In genomic region chr12:114625294-114625851, GRCh38 we compare ENCODE assay signal across 8 cellular contexts. TPM values are rescaled to one million over a fixed set of nuclear protein-coding genes. Genes with fewer than 3 reads are reported as not detected.
DNase-seq lines count a peak whose midpoint lies in the region; ATAC-seq and TF ChIP-seq lines count a peak whose summit lies in the region.

No MANE protein-coding gene starts in this region.

- H3K4me1 ChIP-seq in HCT116 (ENCODE audit: control insufficient read depth in 1 of 2, insufficient read depth in 2 of 2, low read length in 2 of 2) (peaks cover 12 to 18% of the 10 kb centered on the region in 2 experiments; a peak in 3 of 4 replicates), Panc1 (ENCODE audit: control insufficient read depth, insufficient read depth, low read length) (no peaks in the 10 kb centered on the region), mesendoderm (ENCODE audit: control insufficient read depth, low read depth, low read length) (no peaks in the 10 kb centered on the region), uterus (no peaks in the 10 kb centered on the region)

- H3K27ac ChIP-seq in HCT116 (ENCODE audit: low read depth, low read length) (no peak overlapping the region), Panc1 (ENCODE audit: low read length) (no peak overlapping the region), mesendoderm (ENCODE audit: low read depth, low read length) (no peak overlapping the region), uterus (no peak overlapping the region)

- H2BK120ac ChIP-seq in mesendoderm (ENCODE audit: low read depth, low read length) = no peak overlapping the region

- no peaks in the 10 kb centered on the region for H3K79me1 ChIP-seq in mesendoderm (ENCODE audit: low read length)

- ATAC-seq in HCT116 (peak; percentile 89), Panc1 (peak; percentile 83; the same call in 1 of the 2 replicates), GM19328 (IDR thresholded peaks at IDR 0.05; ENCODE audit: unreplicated experiment) (no peak)

- no peak overlapping the region for H3K9ac ChIP-seq in HCT116 (ENCODE audit: low read length)
- H3K9ac ChIP-seq in mesendoderm (ENCODE audit: low read length) = no peak overlapping the region

- no peaks in the 10 kb centered on the region for H4K20me1 ChIP-seq in HCT116 (ENCODE audit: insufficient read depth)

- RAD21 ChIA-PET in HCT116 (lab: Charles Lee; ENCODE audit: low non-redundant PET in 1 of 2, low total read pairs in 2 of 2, uncharacterized antibody in 2 of 2, unreplicated experiment in 2 of 2) = interaction anchor here in 1 of 2 experiments (1.4 kb wide), 1 partner anchor 11 kb away, joined by 3 read pairs; no protein-coding TSS in a partner anchor

- in situ Hi-C loops in Panc1 (cut with HindIII; ENCODE audit: low pct_unique_long_range_greater_than_20kb, low sequenced_read_pairs) = no loop called here

- no peak overlapping the region for H4K8ac ChIP-seq in mesendoderm (ENCODE audit: low read depth, low read length)

- TF ChIP-seq CTCF in HCT116 (IDR thresholded peaks at IDR 0.05 in 2 of 3, conservative IDR thresholded peaks at IDR 0.05 in 1 of 3; ENCODE audit: borderline replicate concordance in 1 of 3, insufficient read depth in 1 of 3, low read depth in 2 of 3, low read length in 2 of 3) = peak; percentile 73 to 89 (median 87)
- TF ChIP-seq CTCF in Panc1 (IDR thresholded peaks at IDR 0.05) = peak; percentile 89
- TF ChIP-seq CTCF in uterus (IDR thresholded peaks at IDR 0.05) = peak; percentile 22 to 40 (median 32)

- H3K4me2 ChIP-seq in HCT116 (ENCODE audit: low read length) (no peak overlapping the region), mesendoderm (ENCODE audit: low read length) (no peak overlapping the region)

- H2AK5ac ChIP-seq in mesendoderm (ENCODE audit: low read length) = no peak overlapping the region

- H2BK5ac ChIP-seq in mesendoderm (ENCODE audit: low read length) = no peak overlapping the region

- no peak overlapping the region for H2AFZ ChIP-seq in HCT116 (ENCODE audit: low read depth, low read length, poor library complexity, severe bottlenecking)

- H2BK15ac ChIP-seq in mesendoderm (replicated peaks; ENCODE audit: low read depth) = no peak overlapping the region

- H3K4me3 ChIP-seq in HCT116 (replicated peaks in 1 of 2; ENCODE audit: low read depth in 1 of 2, low read length in 2 of 2) (no peak overlapping the region), Panc1 (ENCODE audit: low read depth in 2 of 2, low read length in 2 of 2) (no peak overlapping the region), mesendoderm (ENCODE audit: low read length) (no peak overlapping the region), uterus (no peak overlapping the region)

- no TSS peak for BruUV-seq in HCT116 (replicated peaks; lab: Mats Ljungman, UMichigan)
- no TSS peak for BruUV-seq in Panc1 (replicated peaks; lab: Mats Ljungman, UMichigan)

- no peaks in the 10 kb centered on the region for H3K9me2 ChIP-seq in HCT116 (ENCODE audit: insufficient read depth)

- no peak overlapping the region for H3K18ac ChIP-seq in mesendoderm (ENCODE audit: low read length)

- no peak overlapping the region for H3K4ac ChIP-seq in mesendoderm (ENCODE audit: low read depth, low read length)

- H3K79me2 ChIP-seq in HCT116 (ENCODE audit: insufficient read depth, low read length) (no peaks in the 10 kb centered on the region), mesendoderm (ENCODE audit: control insufficient read depth, insufficient read depth, low read length) (no peaks in the 10 kb centered on the region)

- H3K56ac ChIP-seq in mesendoderm (ENCODE audit: low read length) = no peak overlapping the region

- peak; percentile 65 for DNase-seq in DMS53 (lab: John Stamatoyannopoulos, UW)
- peak; percentile 52 for DNase-seq in HCT116 (ENCODE audit: low read depth, low spot score)
- peak; percentile 15 for DNase-seq in Panc1 (ENCODE audit: low read depth, low spot score)
- DNase-seq in brain pericyte (ENCODE audit: low read depth, low spot score) = peak; percentile 29
- DNase-seq in mesendoderm = peak; percentile 78
- peak in 1 of 2 donors; percentile 18 for DNase-seq in uterus
- DNase-seq in SKM-1 treated with dmso at 0.1 percent for 144 hours (lab: John Stamatoyannopoulos, UW; ENCODE audit: unreplicated experiment) = no peak

- CTCF ChIA-PET in HCT116 (lab: Charles Lee) (interaction anchor here (0.7 to 3.0 kb wide), 9 partner anchors 9 to 645 kb away, joined by 3 to 21 read pairs (median 6); partner anchors contain the start of gene TBX3), Panc1 (lab: Charles Lee) (interaction anchor here (0.7 kb wide), 1 partner anchor 1284 kb away, joined by 4 read pairs; no protein-coding TSS in a partner anchor)

- no peak overlapping the region for H3K23ac ChIP-seq in mesendoderm (ENCODE audit: low read length)

- no peak for TF ChIP-seq POLR2A in HCT116 (IDR thresholded peaks at IDR 0.05; ENCODE audit: borderline replicate concordance, extremely low read depth, insufficient read depth, insufficient read length)
- TF ChIP-seq POLR2A in uterus (IDR thresholded peaks at IDR 0.05) = no peak

- H3K9me3 ChIP-seq in HCT116 (ENCODE audit: control insufficient read depth in 1 of 2, insufficient read depth in 1 of 2, low read depth in 1 of 2, low read length in 2 of 2) = no peaks in the 10 kb centered on the region
- H3K9me3 ChIP-seq in Panc1 (ENCODE audit: control insufficient read depth, insufficient read depth, low read depth, low read length) = no peaks in the 10 kb centered on the region
- H3K9me3 ChIP-seq in uterus = no peaks in the 10 kb centered on the region

- no peak overlapping the region for H4K5ac ChIP-seq in mesendoderm (ENCODE audit: low read length)

- no CpG with 5 or more reads among the region's 7 CpGs for whole genome bisulfite sequencing in mesendoderm (ENCODE audit: extremely low coverage, insufficient coverage, low lambda C conversion rate)

- H3K27me3 ChIP-seq in HCT116 (ENCODE audit: insufficient read depth, low read length) (no peaks in the 10 kb centered on the region), Panc1 (ENCODE audit: control insufficient read depth, insufficient read depth, low read length) (no peaks in the 10 kb centered on the region), mesendoderm (ENCODE audit: insufficient read depth, low read length, poor library complexity) (no peaks in the 10 kb centered on the region), uterus (no peaks in the 10 kb centered on the region)

- H3K36me3 ChIP-seq in HCT116 (ENCODE audit: control insufficient read depth in 1 of 2, insufficient read depth in 2 of 2, low read length in 2 of 2) = no peaks in the 10 kb centered on the region
- H3K36me3 ChIP-seq in Panc1 (ENCODE audit: control insufficient read depth, insufficient read depth, low read length) = no peaks in the 10 kb centered on the region
- H3K36me3 ChIP-seq in mesendoderm (ENCODE audit: control insufficient read depth, insufficient read depth, low read length) = no peaks in the 10 kb centered on the region
- H3K36me3 ChIP-seq in uterus = no peaks in the 10 kb centered on the region

- POLR2A ChIA-PET in HCT116 (lab: Charles Lee) = no interaction called here
- POLR2A ChIA-PET in Panc1 (lab: Charles Lee) = no interaction called here

- intact Hi-C loops in HCT116 (cut with micrococcal nuclease) = loop anchor here (1.0 to 2.0 kb wide), 3 partner anchors 37 to 1291 kb away; no protein-coding TSS in a partner anchor
- intact Hi-C loops in Panc1 (cut with micrococcal nuclease; ENCODE audit: unreplicated experiment) = no loop called here
- intact Hi-C loops in uterus (cut with DNase I; ENCODE audit: low total_unique reads) = no loop called here

- peak; percentile 85 for TF ChIP-seq RAD21 in HCT116 (IDR thresholded peaks at IDR 0.05; ENCODE audit: low read depth)

TF ChIP-seq in HCT116, 20 proteins besides CTCF, POLR2A, EP300 and RAD21:
- TF ChIP-seq EGR1 (IDR thresholded peaks at IDR 0.05; ENCODE audit: low read depth) (peak; percentile 69), ZFX (IDR thresholded peaks at IDR 0.05) (peak; percentile 9; the same call in 1 of the 2 replicates), ELF1 (IDR thresholded peaks at IDR 0.05; ENCODE audit: borderline replicate concordance, low read depth) (no peak)

RNA-seq across cellular contexts. Expression of gene TBX3, which starts 58.6 kb away (rescaled TPM):
- total RNA-seq in HCT116 (2021; ENCODE audit: unreplicated experiment) (12.8 TPM), Panc1 (2021; ENCODE audit: unreplicated experiment) (5.1 TPM), uterus (100 to 1,000 TPM in 1 of 4 donors, 10 to 100 TPM in 3; 11.0 to 120 (median 56.3) TPM)
- 2.1 TPM in 2 replicates for polyA plus RNA-seq in HCT116 (2012)
- polyA plus RNA-seq in Panc1 (2012; ENCODE audit: insufficient read length) = 2.5 TPM
- 2.1 TPM for polyA plus RNA-seq in mesendoderm (2013, experiment 1 of 2)
- polyA plus RNA-seq in mesendoderm (2013, experiment 2 of 2) = 2.1 TPM

Comparison
In these comparisons a context has a peak if more than half of its experiments do, and no peak if none do; other contexts are left out.
1. CTCF ChIP-seq: peak in every context shown above with its lines; median percentile 89 in Panc1; 87 in HCT116; 32 in uterus.